ENCODE assay signal across 29 cellular contexts in the genomic region with DNA sequence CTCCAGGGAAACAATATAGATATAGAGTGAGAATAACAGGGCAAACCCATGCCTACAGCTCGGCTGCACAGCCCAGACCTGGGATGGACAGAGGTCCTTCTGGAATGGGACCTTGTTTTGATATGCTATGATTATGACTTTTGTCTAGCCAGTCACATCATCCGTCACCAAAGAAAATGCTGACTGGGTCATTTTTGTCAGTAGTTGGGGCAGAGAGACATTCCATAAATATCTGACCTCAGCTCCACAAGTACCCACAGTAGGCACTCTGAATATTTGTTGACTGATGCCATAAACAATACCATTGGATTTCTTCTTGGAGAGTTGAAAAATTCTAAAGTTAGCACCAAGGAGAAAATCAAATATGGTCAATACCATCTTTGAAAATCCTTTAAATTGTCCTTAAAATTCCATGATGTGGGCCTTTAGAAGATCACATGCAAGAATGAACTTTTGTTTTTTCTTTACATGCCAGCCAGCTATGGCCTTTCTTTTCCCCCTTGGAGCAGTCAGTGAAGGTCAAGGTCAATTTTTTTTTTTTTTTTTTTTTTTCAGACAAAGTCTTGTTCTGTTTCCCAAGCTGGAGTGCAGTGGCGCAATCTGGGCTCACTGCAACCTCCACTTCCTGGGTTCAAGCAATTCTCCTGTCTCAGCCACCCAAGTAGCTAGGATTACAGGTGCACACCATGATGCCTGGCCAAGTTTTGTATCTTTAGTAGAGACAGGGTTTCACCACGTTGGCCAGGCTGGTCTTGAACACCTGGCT. TPM values are rescaled to one million over a fixed set of nuclear protein-coding genes. Genes with fewer than 3 reads are reported as not detected.
"Had no signal": no experiment of that assay in that cellular context is flagged by ENCODE, and none has a peak within 500 bp of the region (broad histone marks: within the 10 kb centered on the region; RNA-seq: fewer than 3 reads in every experiment).

No MANE protein-coding gene starts in this region.

- H3K4me3 ChIP-seq: body of pancreas, MG63, Peyer's patch, SJSA1 had no signal

- H3K9me3 ChIP-seq: body of pancreas, MG63, Peyer's patch, SJSA1 had no signal

- H3K4me3 Mint-ChIP-seq: activated CD8-positive, alpha-beta memory T cell treated with anti-CD3 and anti-CD28 coated beads, Interleukin-2, amount 10 ng/mL, durations not matched to agents 7 days and 5 days; activated naive CD4-positive, alpha-beta T cell treated with anti-CD3 and anti-CD28 coated beads, Interleukin-2, amount 50 U/mL, for 24 hours; activated T-cell treated with anti-CD3 and anti-CD28 coated beads, Interleukin-2, amount 50 U/mL, for 24 hours; activated T-helper 1 cell treated with anti-CD3 and anti-CD28 coated beads, Interleukin-12 subunit alpha, Interleukin-12 subunit beta, Interleukin-2, Interleukin-4 antibody, amounts not matched to agents 30 ng/mL and 10 ng/mL and 1 ng/mL, durations not matched to agents 14 hours and 24 hours and 36 hours; central memory CD8-positive, alpha-beta T cell; T-helper 17 cell; WTC11 had no signal

- H3K36me3 ChIP-seq: MG63 had no signal

- H3K4me1 ChIP-seq: Peyer's patch had no signal

- ATAC-seq: activated CD8-positive, alpha-beta memory T cell treated with anti-CD3 and anti-CD28 coated beads, Interleukin-2, amount 10 ng/mL, durations not matched to agents 7 days and 5 days; body of pancreas; T-helper 17 cell; WTC11 had no signal

- H3K27me3 Mint-ChIP-seq: activated CD8-positive, alpha-beta memory T cell treated with anti-CD3 and anti-CD28 coated beads, Interleukin-2, amount 10 ng/mL, durations not matched to agents 7 days and 5 days; activated naive CD4-positive, alpha-beta T cell treated with anti-CD3 and anti-CD28 coated beads, Interleukin-2, amount 50 U/mL, for 24 hours; activated T-cell treated with anti-CD3 and anti-CD28 coated beads, Interleukin-2, amount 50 U/mL, for 24 hours; central memory CD8-positive, alpha-beta T cell; T-helper 17 cell had no signal

- H3K27ac ChIP-seq: body of pancreas, Peyer's patch, RWPE1, SJSA1 had no signal

- H3K9me3 Mint-ChIP-seq: activated naive CD4-positive, alpha-beta T cell treated with anti-CD3 and anti-CD28 coated beads, Interleukin-2, amount 50 U/mL, for 24 hours; activated T-cell treated with anti-CD3 and anti-CD28 coated beads, Interleukin-2, amount 50 U/mL, for 24 hours; activated T-helper 1 cell treated with anti-CD3 and anti-CD28 coated beads, Interleukin-12 subunit alpha, Interleukin-12 subunit beta, Interleukin-2, Interleukin-4 antibody, amounts not matched to agents 30 ng/mL and 10 ng/mL and 1 ng/mL, durations not matched to agents 14 hours and 24 hours and 36 hours; central memory CD8-positive, alpha-beta T cell had no signal

- H3K27ac Mint-ChIP-seq: activated CD8-positive, alpha-beta memory T cell treated with anti-CD3 and anti-CD28 coated beads, Interleukin-2, amount 10 ng/mL, durations not matched to agents 7 days and 5 days; activated naive CD4-positive, alpha-beta T cell treated with anti-CD3 and anti-CD28 coated beads, Interleukin-2, amount 50 U/mL, for 24 hours; activated T-cell treated with anti-CD3 and anti-CD28 coated beads, Interleukin-2, amount 50 U/mL, for 24 hours; activated T-helper 1 cell treated with anti-CD3 and anti-CD28 coated beads, Interleukin-12 subunit alpha, Interleukin-12 subunit beta, Interleukin-2, Interleukin-4 antibody, amounts not matched to agents 30 ng/mL and 10 ng/mL and 1 ng/mL, durations not matched to agents 14 hours and 24 hours and 36 hours; WTC11 had no signal

- H3K36me3 Mint-ChIP-seq: WTC11 had no signal

- DNase-seq: activated CD4-positive, alpha-beta T cell treated with anti-CD3 and anti-CD28 coated beads for 48 hours; activated CD4-positive, alpha-beta T cell treated with anti-CD3 and anti-CD28 coated beads, Interleukin-2, amount 50 U/mL, for 4 hours; activated CD4-positive, CD25-positive, alpha-beta regulatory T cell treated with anti-CD3 and anti-CD28 coated beads, Interleukin-2, amount 50 U/mL, for 72 hours; activated CD8-positive, alpha-beta memory T cell treated with anti-CD3 and anti-CD28 coated beads, Interleukin-2, amount 10 ng/mL, durations not matched to agents 7 days and 5 days; activated effector memory CD4-positive, alpha-beta T cell treated with Interleukin-2 at 50 U/mL for 16 hours; activated naive CD4-positive, alpha-beta T cell; activated T-cell treated with anti-CD3 and anti-CD28 coated beads, Interleukin-2, amount 50 U/mL, for 24 hours; aorta; body of pancreas; MG63; NCI-H1105; NCI-H1436; NCI-H1694 treated with DMSO at 0.1 percent for 48 hours; NCI-H2029 treated with DMSO at 0.1 percent for 48 hours; NCI-H345; NCI-H510A; NCI-H69; NK-92 treated with Interleukin-12 subunit alpha and Interleukin-12 subunit beta, amount 100 ng/mL, for 24 hours; Peyer's patch; SHP77; T-helper 17 cell; T-helper 9 cell had no signal

- H3K27me3 ChIP-seq: body of pancreas, MG63, Peyer's patch, SJSA1 had no signal

RNA-seq across cellular contexts. Expression of a gene that starts 22.7 kb away (rescaled TPM):
- total RNA-seq: activated CD8-positive, alpha-beta memory T cell treated with anti-CD3 and anti-CD28 coated beads, Interleukin-2, amount 10 ng/mL, durations not matched to agents 7 days and 5 days; activated T-helper 1 cell treated with anti-CD3 and anti-CD28 coated beads, Interleukin-12 subunit alpha, Interleukin-12 subunit beta, Interleukin-2, Interleukin-4 antibody, amounts not matched to agents 30 ng/mL and 10 ng/mL and 1 ng/mL, durations not matched to agents 14 hours and 24 hours and 36 hours; aorta; LHCN-M2; SJSA1; T-helper 17 cell; WTC11 had no signal
